In genomic region chr6:43769526-43770416, GRCh38 we compare ENCODE assay signal across 8 cellular contexts. TPM values are rescaled to one million over a fixed set of nuclear protein-coding genes. Genes with fewer than 3 reads are reported as not detected.
DNase-seq lines count a peak whose midpoint lies in the region; TF ChIP-seq lines count a peak whose summit lies in the region.

VEGFA (plus strand) TSS chr6:43770211.

- H3K79me2 ChIP-seq in GM23248 (ENCODE audit: insufficient read depth): peaks cover 47% of the 10 kb centered on the region

- peak within 1 kb of the TSS; percentile 97 for H3K4me3 Mint-ChIP-seq in nephron progenitor cell

- peak within 1 kb of the TSS; percentile 98 for H3K9ac ChIP-seq in GM23248

- no peaks in the 10 kb centered on the region for H3K9me3 ChIP-seq in GM23248 (ENCODE audit: low read depth)
- H3K9me3 ChIP-seq in stomach: no peaks in the 10 kb centered on the region

- H3K4me1 ChIP-seq in GM23248 (ENCODE audit: insufficient read depth) (peaks cover 18% of the 10 kb centered on the region), stomach (peaks cover 35 to 72% (median 55%) of the 10 kb centered on the region in 4 donors)

- CTCF ChIA-PET in RWPE1 (lab: Yijun Ruan, JAX): interaction anchor here (0.6 to 4.0 kb wide), 44 partner anchors 9 to 516 kb away, joined by 3 to 37 read pairs (median 4); partner anchors contain the start of gene MRPS18A

- no peaks in the 10 kb centered on the region; the same call in 1 of the 2 replicates for H4K20me1 ChIP-seq in GM23248 (ENCODE audit: insufficient read depth)

- H2AFZ ChIP-seq in GM23248: peak within 1 kb of the TSS; percentile 63

- DNase-seq in EH (ENCODE audit: low read depth) (peak; percentile 92), GM23248 (peak; percentile 95), RWPE1 (ENCODE audit: low spot score) (peak; percentile 98), fibroblast of pulmonary artery (ENCODE audit: low read depth) (peak; percentile 91), nephron progenitor cell (peak; percentile 97), stomach (peak; percentile 92)
- DNase-seq in activated T-helper 9 cell treated with anti-CD3 and anti-CD28 coated beads, Interleukin-2, amount 50 U/mL, for 16 hours (ENCODE audit: low read depth): peak; percentile 84

- no peak for TF ChIP-seq EP300 in stomach (IDR thresholded peaks at IDR 0.05)

- peaks cover 68% of the 10 kb centered on the region for H3K4me1 Mint-ChIP-seq in nephron progenitor cell

- H3K27me3 Mint-ChIP-seq in nephron progenitor cell (ENCODE audit: low read depth, poor library complexity): peaks cover 9% of the 10 kb centered on the region

- H3K4me3 ChIP-seq in GM23248 (peak within 1 kb of the TSS; percentile 90), fibroblast of pulmonary artery (replicated peaks; ENCODE audit: low read depth, low read length) (peak within 1 kb of the TSS; percentile 91), stomach (peak within 1 kb of the TSS; percentile 65 to 85 (median 80))

- peak in 2 of 4 donors; percentile 50 to 79 for TF ChIP-seq POLR2A in stomach (IDR thresholded peaks at IDR 0.05)

- intact Hi-C loops in stomach (cut with DNase I; ENCODE audit: low total_unique reads): loop anchor here (5.0 to 10.0 kb wide), 2 partner anchors 105 to 308 kb away; no protein-coding TSS in a partner anchor

- H3F3A ChIP-seq in GM23248 (ENCODE audit: insufficient read depth): peaks cover 11% of the 10 kb centered on the region; the same call in 1 of the 2 replicates

- POLR2A ChIA-PET in RWPE1 (lab: Yijun Ruan, JAX; ENCODE audit: low non-redundant PET): interaction anchor here (0.6 to 1.7 kb wide), 11 partner anchors 38 to 308 kb away, joined by 3 to 7 read pairs (median 3); no protein-coding TSS in a partner anchor

- H3K9me2 ChIP-seq in GM23248 (ENCODE audit: insufficient read depth): no peaks in the 10 kb centered on the region

- in situ Hi-C loops in GM23248 (cut with MboI): loop anchor here (10.0 kb wide), 2 partner anchors 295 to 315 kb away; no protein-coding TSS in a partner anchor

- peak within 1 kb of the TSS; percentile 95 for H3K27ac Mint-ChIP-seq in nephron progenitor cell

- TF ChIP-seq CTCF in LNCAP (IDR thresholded peaks at IDR 0.05): peak; percentile 95
- peak; percentile 98 for TF ChIP-seq CTCF in RWPE1 (conservative IDR thresholded peaks at IDR 0.05; ENCODE audit: low read depth)
- TF ChIP-seq CTCF in fibroblast of pulmonary artery (IDR thresholded peaks at IDR 0.05; ENCODE audit: low read length, missing control alignments): peak; percentile 97
- TF ChIP-seq CTCF in nephron progenitor cell (IDR thresholded peaks at IDR 0.05): peak; percentile 94
- TF ChIP-seq CTCF in stomach (IDR thresholded peaks at IDR 0.05): peak in 5 of 7 experiments; percentile 96 to 99 (median 97)

- peak within 1 kb of the TSS; percentile 79 for H3K4me2 ChIP-seq in GM23248 (ENCODE audit: unreplicated experiment)

- H3K27ac ChIP-seq in GM23248: peak within 1 kb of the TSS; percentile 82
- peak within 1 kb of the TSS; percentile 93 for H3K27ac ChIP-seq in RWPE1
- H3K27ac ChIP-seq in stomach: peak within 1 kb of the TSS; percentile 96 to 99 (median 96)

- no peaks in the 10 kb centered on the region for H3K9me3 Mint-ChIP-seq in nephron progenitor cell

- no peaks in the 10 kb centered on the region for H3K36me3 Mint-ChIP-seq in nephron progenitor cell (ENCODE audit: low read depth)

- H3K36me3 ChIP-seq in GM23248 (ENCODE audit: low read depth) (no peaks in the 10 kb centered on the region), stomach (no peaks in the 10 kb centered on the region)

- no peaks in the 10 kb centered on the region for H3K27me3 ChIP-seq in GM23248 (replicated peaks; ENCODE audit: insufficient read depth)
- H3K27me3 ChIP-seq in stomach: no peaks in the 10 kb centered on the region

- WGBS in GM23248 (ENCODE audit: low coverage in 1 of 2, low lambda C conversion rate in 2 of 2, missing lambda C conversion rate in 2 of 2), 2 experiments: 1% methylated on average over 46 to 57 of the region's 62 CpGs
- WGBS in stomach, 5 donors: 0 to 2% (median 1%) methylated on average over 32 to 62 of the region's 62 CpGs

RNA-seq across cellular contexts. Expression of gene VEGFA, which starts in this region (rescaled TPM):
- total RNA-seq in GM23248 (2014; rRNA removed; shearing (Covaris generic)): 197 and 241 TPM in 2 replicates
- polyA plus RNA-seq in GM23248 (2016; fragmentation: Nextera tagmentation; extraction: Ambion mirVana) (9.3 and 10.7 TPM in 2 replicates), stomach (10 to 100 TPM; 28.6 to 87.7 (median 31.5) TPM)
- 100 to 1,000 TPM; 193 to 438 (median 352) TPM for total RNA-seq in stomach

Comparison
In these comparisons a context has a peak if more than half of its experiments do, and no peak if none do; other contexts are left out.
1. Peak in every context shown above with its lines: DNase-seq, H3K4me3 ChIP-seq and H3K27ac ChIP-seq.